In genomic region chr3:43748179-43748578, GRCh38 we compare ENCODE assay signal across 14 cellular contexts. TPM values are rescaled to one million over a fixed set of nuclear protein-coding genes. Genes with fewer than 3 reads are reported as not detected.
A peak's percentile ranks its signal among the peaks of the same experiment; 100 is the strongest.
DNase-seq lines count a peak whose midpoint lies in the region; ATAC-seq and TF ChIP-seq lines count a peak whose summit lies in the region.
"Had no signal": no experiment of that assay in that cellular context is flagged by ENCODE, and none has a peak within 500 bp of the region (broad histone marks: within the 10 kb centered on the region; RNA-seq: fewer than 3 reads in every experiment).

No MANE protein-coding gene starts in this region.

- H3K36me3 Mint-ChIP-seq in H9 (ENCODE audit: insufficient read depth in 1 of 3, low read depth in 3 of 3): peaks cover 6 to 14% (median 7%) of the 10 kb centered on the region in 3 experiments

- TF ChIP-seq CTCF in H9 (conservative IDR thresholded peaks at IDR 0.05) (no peak), fibroblast of mammary gland (conservative IDR thresholded peaks at IDR 0.05; ENCODE audit: control insufficient read depth, insufficient read depth, low read depth, low read length) (no peak), spleen (IDR thresholded peaks at IDR 0.05 in 8 of 11, conservative IDR thresholded peaks at IDR 0.05 in 3 of 11) (no peak)

- no peak overlapping the region for H3T11ph ChIP-seq in H9 (ENCODE audit: low read length)

- H3K4me1 ChIP-seq in H9 (ENCODE audit: insufficient read depth, low read length) (no peaks in the 10 kb centered on the region), spleen (no peaks in the 10 kb centered on the region)

- H3K56ac ChIP-seq in H9 (ENCODE audit: insufficient read length, low read depth, low read length): no peak overlapping the region

- no peak overlapping the region for H2BK15ac ChIP-seq in H9 (ENCODE audit: low read depth, low read length)

- no peak for TF ChIP-seq POLR2A in spleen (IDR thresholded peaks at IDR 0.05)

- no peak overlapping the region for H2BK5ac ChIP-seq in H9 (ENCODE audit: insufficient read length, low read length)

- H3K27me3 Mint-ChIP-seq in H9 (ENCODE audit: low read depth): peaks cover 3% of the 10 kb centered on the region; the same call in 1 of the 2 replicates
- H3K27me3 Mint-ChIP-seq: stimulated activated naive CD8-positive, alpha-beta T cell treated with anti-CD3 and anti-CD28 coated beads, Interleukin-15, amount 100 ng/mL, for 72 hours had no signal

- no peak overlapping the region for H3K4me3 Mint-ChIP-seq in H9
- H3K4me3 Mint-ChIP-seq: stimulated activated naive CD8-positive, alpha-beta T cell treated with anti-CD3 and anti-CD28 coated beads, Interleukin-15, amount 100 ng/mL, for 72 hours had no signal

- no peak overlapping the region for H3K9ac ChIP-seq in H9 (ENCODE audit: extremely low read depth, insufficient read length, low read length)

- no peaks in the 10 kb centered on the region for H3K79me1 ChIP-seq in H9 (ENCODE audit: insufficient read depth, low read depth, low read length, poor library complexity, severe bottlenecking)

- peaks cover 15 to 16% of the 10 kb centered on the region in 2 experiments for H3K9me3 Mint-ChIP-seq in H9

- peaks cover 8 to 14% of the 10 kb centered on the region in 2 experiments for H3K4me1 Mint-ChIP-seq in H9
- H3K4me1 Mint-ChIP-seq: stimulated activated naive CD8-positive, alpha-beta T cell treated with anti-CD3 and anti-CD28 coated beads, Interleukin-15, amount 100 ng/mL, for 72 hours had no signal

- intact Hi-C loops in sciatic nerve (cut with DNase I) (no loop called here), spleen (cut with DNase I; ENCODE audit: low total_unique reads) (no loop called here)

- ATAC-seq in SK-N-SH treated with all-trans-retinoic acid at 6 μM for 48 hours (peak; percentile 80), sciatic nerve (peak; percentile 53), GM18520 (IDR thresholded peaks at IDR 0.05; ENCODE audit: unreplicated experiment) (no peak)
- ATAC-seq: stimulated activated naive CD8-positive, alpha-beta T cell treated with anti-CD3 and anti-CD28 coated beads, Interleukin-15, amount 100 ng/mL, for 72 hours had no signal

- H3K27ac Mint-ChIP-seq in H9: no peak overlapping the region
- H3K27ac Mint-ChIP-seq: stimulated activated naive CD8-positive, alpha-beta T cell treated with anti-CD3 and anti-CD28 coated beads, Interleukin-15, amount 100 ng/mL, for 72 hours had no signal

- no peak overlapping the region for H4K8ac ChIP-seq in H9 (replicated peaks; ENCODE audit: insufficient read length, low read depth, low read length)

- no peaks in the 10 kb centered on the region for H4K20me1 ChIP-seq in H9 (ENCODE audit: control insufficient read depth, insufficient read depth, insufficient read length)

- no peak overlapping the region for H4K91ac ChIP-seq in H9 (ENCODE audit: insufficient read length, low read depth, low read length)

- no peak overlapping the region; the same call in 1 of the 2 replicates for H3K14ac ChIP-seq in H9 (ENCODE audit: insufficient read depth, low read length)

- H2BK20ac ChIP-seq in H9 (ENCODE audit: low read depth, low read length, poor library complexity, severe bottlenecking): no peak overlapping the region

- H3K79me2 ChIP-seq in H9 (ENCODE audit: insufficient read depth, low read length): no peaks in the 10 kb centered on the region

- H3K18ac ChIP-seq in H9 (ENCODE audit: insufficient read length, low read depth, low read length): no peak overlapping the region

- DNase-seq in H9 (no peak), fibroblast of mammary gland (ENCODE audit: low read depth) (peak; percentile 72), sciatic nerve (ENCODE audit: low spot score) (no peak), GF-D8 (lab: John Stamatoyannopoulos, UW) (no peak), spleen (no peak), cerebellar nuclear complex (lab: John Stamatoyannopoulos, UW) (no peak)
- DNase-seq: activated CD4-positive, CD25-positive, alpha-beta regulatory T cell; activated T-cell treated with anti-CD3 and anti-CD28 coated beads, Interleukin-2, amount 50 U/mL, for 48 hours; left cardiac atrium; NCI-H526 treated with DMSO at 0.1 percent for 48 hours; occipital lobe; stimulated activated naive CD8-positive, alpha-beta T cell treated with anti-CD3 and anti-CD28 coated beads, Interleukin-15, amount 100 ng/mL, for 72 hours had no signal

- no peaks in the 10 kb centered on the region for H3K36me3 ChIP-seq in spleen

- H3K23me2 ChIP-seq in H9 (ENCODE audit: insufficient read length, low read depth, low read length, poor library complexity, severe bottlenecking): no peaks in the 10 kb centered on the region

- H3K23ac ChIP-seq in H9 (ENCODE audit: insufficient read length, low read depth, low read length): no peak overlapping the region

- no CpG with 5 or more reads among the region's 5 CpGs for WGBS in H9 (ENCODE audit: extremely low coverage, insufficient read length, low lambda C conversion rate)
- WGBS in spleen, 5 donors: 55 to 74% (median 69%) methylated on average over 5 of the region's 5 CpGs

- no peak overlapping the region for H3K4me2 ChIP-seq in H9 (ENCODE audit: insufficient read depth, insufficient read length, low read length)

- no peak overlapping the region for H3K27ac ChIP-seq in H9 (ENCODE audit: insufficient read length, low read depth, low read length)
- H3K27ac ChIP-seq in spleen: no peak overlapping the region

- H3K9me3 ChIP-seq in H9 (ENCODE audit: control insufficient read depth, low read depth, low read length): peaks cover 7% of the 10 kb centered on the region
- peaks cover 0 to 18% (median 9%) of the 10 kb centered on the region in 8 donors for H3K9me3 ChIP-seq in spleen

- H4K5ac ChIP-seq in H9 (ENCODE audit: insufficient read length, low read depth, low read length): no peak overlapping the region

- H3K4me3 ChIP-seq in fibroblast of mammary gland (ENCODE audit: control insufficient read depth, low read depth, low read length) (no peak overlapping the region), spleen (no peak overlapping the region)

- H3K27me3 ChIP-seq in H9 (ENCODE audit: insufficient read depth, low read length) (no peaks in the 10 kb centered on the region), spleen (replicated peaks in 1 of 7) (no peaks in the 10 kb centered on the region)

- no peak overlapping the region for H2BK12ac ChIP-seq in H9 (ENCODE audit: insufficient read length, low read depth, low read length)

- H2AK5ac ChIP-seq in H9 (ENCODE audit: insufficient read length, low read length): no peak overlapping the region

- peak overlapping the region; percentile 1 for H2AFZ ChIP-seq in H9 (ENCODE audit: low read length)

- H3K4ac ChIP-seq in H9 (ENCODE audit: low read depth, low read length): no peak overlapping the region

- no peak overlapping the region for H2BK120ac ChIP-seq in H9 (ENCODE audit: low read depth, low read length, poor library complexity, severe bottlenecking)

TF ChIP-seq in SK-N-SH treated with all-trans-retinoic acid at 6 μM for 48 hours, 23 proteins besides CTCF, POLR2A, EP300 and RAD21:
- TF ChIP-seq SNAI2 (CRISPR knock-in tag; IDR thresholded peaks at IDR 0.05) (no peak), ZNF565 (CRISPR knock-in tag; conservative IDR thresholded peaks at IDR 0.05; ENCODE audit: low read depth) (no peak), ZNF70 (CRISPR knock-in tag; IDR thresholded peaks at IDR 0.05) (no peak)

RNA-seq across cellular contexts. Expression of gene ABHD5, which starts 57.4 kb away (rescaled TPM):
- 13.1 and 15.9 TPM in 2 replicates for total RNA-seq in H9 (2021)
- 18.1 TPM for total RNA-seq in sciatic nerve
- 10 to 100 TPM; 14.4 to 44.8 (median 26.2) TPM for total RNA-seq in spleen
- polyA plus RNA-seq in spleen: 1 to 10 TPM; 2.6 to 6.0 (median 4.2) TPM
